ENCODE assay signal across 19 cellular contexts in genomic region chr10:78780551-78780961, GRCh38.
DNase-seq lines count a peak whose midpoint lies in the region; TF ChIP-seq lines count a peak whose summit lies in the region.
"Had no signal": no experiment of that assay in that cellular context is flagged by ENCODE, and none has a peak within 500 bp of the region (broad histone marks: within the 10 kb centered on the region; RNA-seq: fewer than 3 reads in every experiment).

No MANE protein-coding gene starts in this region.

- H3K9ac ChIP-seq in endodermal cell (ENCODE audit: extremely low read depth, low read length, poor library complexity, severe bottlenecking) (no peak overlapping the region), mesenchymal stem cell (ENCODE audit: low read length) (no peak overlapping the region)
- H3K9ac ChIP-seq: BLaER1 had no signal

- no peaks in the 10 kb centered on the region for H3K9me3 ChIP-seq in endodermal cell (ENCODE audit: control insufficient read depth, low read length)
- H3K9me3 ChIP-seq in left ventricle myocardium inferior (replicated peaks), result no peaks in the 10 kb centered on the region
- H3K9me3 ChIP-seq in mesenchymal stem cell (ENCODE audit: control insufficient read depth, low read length), result peaks cover 14% of the 10 kb centered on the region
- peaks cover 0 to 6% (median 0%) of the 10 kb centered on the region in 8 donors for H3K9me3 ChIP-seq in spleen
- H3K9me3 ChIP-seq in hepatocyte (ENCODE audit: low read depth), result no peaks in the 10 kb centered on the region
- H3K9me3 ChIP-seq: A549, BLaER1 had no signal

- H2AFZ ChIP-seq in mesenchymal stem cell (ENCODE audit: low read depth, low read length) (no peak overlapping the region), hepatocyte (no peak overlapping the region)
- H2AFZ ChIP-seq: GM23338 had no signal

- no peak overlapping the region for H3K27ac Mint-ChIP-seq in endodermal cell
- H3K27ac Mint-ChIP-seq: CD8-positive, alpha-beta T cell; GM23338 had no signal

- no peak overlapping the region for H2BK120ac ChIP-seq in mesenchymal stem cell (ENCODE audit: low read depth, low read length)

- H4K91ac ChIP-seq in mesenchymal stem cell (ENCODE audit: low read length), result no peak overlapping the region

- H3K18ac ChIP-seq in mesenchymal stem cell (ENCODE audit: low read depth in 1 of 2, low read length in 2 of 2), result no peak overlapping the region

- H3K27me3 ChIP-seq in endodermal cell (ENCODE audit: control insufficient read depth, insufficient read depth, low read length, poor library complexity, severe bottlenecking) (no peaks in the 10 kb centered on the region), left ventricle myocardium inferior (ENCODE audit: low read depth) (no peaks in the 10 kb centered on the region), mesenchymal stem cell (ENCODE audit: control insufficient read depth in 1 of 2, insufficient read depth in 1 of 2, low read length in 2 of 2) (no peaks in the 10 kb centered on the region), spleen (replicated peaks in 1 of 7) (no peaks in the 10 kb centered on the region), hepatocyte (no peaks in the 10 kb centered on the region)
- H3K27me3 ChIP-seq: BLaER1 had no signal

- H3K9me3 Mint-ChIP-seq in endodermal cell, result peaks cover 13% of the 10 kb centered on the region
- H3K9me3 Mint-ChIP-seq: CD8-positive, alpha-beta T cell; GM23338 had no signal

- WGBS in endodermal cell (ENCODE audit: insufficient coverage in 1 of 2, insufficient read length in 1 of 2), 2 experiments, result 95 to 100% methylated on average over 5 to 8 of the region's 8 CpGs
- WGBS in mesenchymal stem cell, result 99% methylated on average over 7 of the region's 8 CpGs
- 87 to 98% (median 93%) methylated on average over 8 of the region's 8 CpGs for WGBS in spleen, 5 donors
- WGBS in hepatocyte (ENCODE audit: low lambda C conversion rate, missing lambda C conversion rate), result 98% methylated on average over 8 of the region's 8 CpGs

- peaks cover 5% of the 10 kb centered on the region for H3K4me1 Mint-ChIP-seq in endodermal cell

- no peak overlapping the region for H2BK15ac ChIP-seq in mesenchymal stem cell (ENCODE audit: low read depth, poor library complexity, severe bottlenecking)

- peak overlapping the region; percentile 44 for H2AK5ac ChIP-seq in mesenchymal stem cell (ENCODE audit: low read length, severe bottlenecking)

- no peak overlapping the region for H3K4ac ChIP-seq in mesenchymal stem cell (ENCODE audit: low read depth in 1 of 2, low read length in 2 of 2)

- DNase-seq in endodermal cell (peak; percentile 40), left ventricle myocardium inferior (peak; percentile 69), mesenchymal stem cell (no peak), spleen (peak; percentile 54), hepatocyte (ENCODE audit: low spot score) (no peak), SKM-1 treated with dmso at 0.1 percent for 144 hours (lab: John Stamatoyannopoulos, UW; ENCODE audit: unreplicated experiment) (no peak)
- DNase-seq in stimulated activated CD4-positive, alpha-beta T cell treated with anti-CD3 and anti-CD28 coated beads, Interleukin-2, amount 100 ng/mL, for 24 hours, result no peak
- DNase-seq: Calu3; CD8-positive, alpha-beta T cell; DMS53; EL; NCI-H1105; NCI-H2081; NCI-H774; SHP77 treated with DMSO at 0.1 percent for 48 hours had no signal

- no peaks in the 10 kb centered on the region for H3K79me2 ChIP-seq in hepatocyte

- H3K4me1 ChIP-seq in endodermal cell (ENCODE audit: control insufficient read depth, insufficient read depth, low read length), result no peaks in the 10 kb centered on the region
- H3K4me1 ChIP-seq in left ventricle myocardium inferior, result peaks cover 53% of the 10 kb centered on the region
- H3K4me1 ChIP-seq in mesenchymal stem cell (ENCODE audit: control insufficient read depth, insufficient read depth, low read depth, low read length), result peaks cover 35% of the 10 kb centered on the region
- H3K4me1 ChIP-seq in spleen, result peaks cover 0 to 13% (median 4%) of the 10 kb centered on the region in 6 donors
- peaks cover 25% of the 10 kb centered on the region for H3K4me1 ChIP-seq in hepatocyte (ENCODE audit: insufficient read depth)
- H3K4me1 ChIP-seq: BLaER1 had no signal

- H3K4me3 ChIP-seq in endodermal cell (ENCODE audit: low read length) (no peak overlapping the region), left ventricle myocardium inferior (no peak overlapping the region), mesenchymal stem cell (ENCODE audit: insufficient read depth in 1 of 2, low read depth in 1 of 2, low read length in 2 of 2) (no peak overlapping the region), spleen (no peak overlapping the region), hepatocyte (no peak overlapping the region)
- H3K4me3 ChIP-seq: A549, BLaER1, GM12878, GM23338 had no signal

- no peaks in the 10 kb centered on the region for H3K36me3 Mint-ChIP-seq in endodermal cell (ENCODE audit: low read depth)
- H3K36me3 Mint-ChIP-seq: CD8-positive, alpha-beta T cell had no signal

- no peak for TF ChIP-seq CTCF in endodermal cell (conservative IDR thresholded peaks at IDR 0.05)
- peak; percentile 21 for TF ChIP-seq CTCF in left ventricle myocardium inferior (IDR thresholded peaks at IDR 0.05; ENCODE audit: borderline replicate concordance)
- TF ChIP-seq CTCF in spleen (IDR thresholded peaks at IDR 0.05 in 8 of 11, conservative IDR thresholded peaks at IDR 0.05 in 3 of 11), result no peak
- no peak for TF ChIP-seq CTCF in hepatocyte (IDR thresholded peaks at IDR 0.05; ENCODE audit: poor library complexity)

- no peak overlapping the region for H2BK5ac ChIP-seq in mesenchymal stem cell (ENCODE audit: low read depth, low read length, poor library complexity, severe bottlenecking)

- no peak overlapping the region for H3K14ac ChIP-seq in mesenchymal stem cell (ENCODE audit: low read length in 2 of 2)

- H3K36me3 ChIP-seq in endodermal cell (ENCODE audit: control insufficient read depth, insufficient read depth, low read length), result no peaks in the 10 kb centered on the region
- no peaks in the 10 kb centered on the region for H3K36me3 ChIP-seq in left ventricle myocardium inferior
- no peaks in the 10 kb centered on the region for H3K36me3 ChIP-seq in mesenchymal stem cell (ENCODE audit: control insufficient read depth in 1 of 2, insufficient read depth in 2 of 2, low read depth in 1 of 2, low read length in 2 of 2)
- no peaks in the 10 kb centered on the region for H3K36me3 ChIP-seq in spleen
- no peaks in the 10 kb centered on the region for H3K36me3 ChIP-seq in hepatocyte (replicated peaks; ENCODE audit: insufficient read depth, low read depth)
- H3K36me3 ChIP-seq: BLaER1 had no signal

- H4K8ac ChIP-seq in mesenchymal stem cell (ENCODE audit: low read length), result no peak overlapping the region

- TF ChIP-seq POLR2A in spleen (IDR thresholded peaks at IDR 0.05), result no peak

- H2BK12ac ChIP-seq in mesenchymal stem cell (ENCODE audit: low read length in 2 of 2), result no peak overlapping the region

- no peaks in the 10 kb centered on the region for H4K20me1 ChIP-seq in hepatocyte (ENCODE audit: insufficient read depth, poor library complexity, severe bottlenecking)
- H4K20me1 ChIP-seq: BLaER1 had no signal

- H3K27me3 Mint-ChIP-seq in endodermal cell (ENCODE audit: insufficient read depth), result no peaks in the 10 kb centered on the region

- H3K23ac ChIP-seq in mesenchymal stem cell (ENCODE audit: low read length in 2 of 2), result no peak overlapping the region

- no peaks in the 10 kb centered on the region for H3K79me1 ChIP-seq in mesenchymal stem cell (replicated peaks; ENCODE audit: low read length, poor library complexity, severe bottlenecking)

- H3K9me2 ChIP-seq in hepatocyte (replicated peaks; ENCODE audit: insufficient read depth), result no peaks in the 10 kb centered on the region

- intact Hi-C loops in left ventricle myocardium inferior (cut with micrococcal nuclease) (no loop called here), spleen (cut with DNase I; ENCODE audit: low total_unique reads) (no loop called here)

- H3K4me3 Mint-ChIP-seq in endodermal cell, result no peak overlapping the region
- H3K4me3 Mint-ChIP-seq: CD8-positive, alpha-beta T cell; GM23338 had no signal

- H3K4me2 ChIP-seq in mesenchymal stem cell (ENCODE audit: low read length, poor library complexity, severe bottlenecking) (no peak overlapping the region), hepatocyte (no peak overlapping the region)
- H3K4me2 ChIP-seq: A549, BLaER1, GM23338 had no signal

- H3K27ac ChIP-seq in endodermal cell (ENCODE audit: low read depth, low read length) (no peak overlapping the region), left ventricle myocardium inferior (replicated peaks) (peak overlapping the region; percentile 59), mesenchymal stem cell (ENCODE audit: low read length, poor library complexity, severe bottlenecking) (no peak overlapping the region), spleen (no peak overlapping the region), hepatocyte (no peak overlapping the region)
- H3K27ac ChIP-seq: BLaER1 had no signal

Comparison
In these comparisons a context has a peak if more than half of its experiments do, and no peak if none do; other contexts are left out.
1. DNase-seq: peak in endodermal cell (single experiment), left ventricle myocardium inferior (single experiment) and spleen (single experiment); none in mesenchymal stem cell (single experiment), hepatocyte (single experiment), stimulated activated CD4-positive, alpha-beta T cell treated with anti-CD3 and anti-CD28 coated beads, Interleukin-2, amount 100 ng/mL, for 24 hours (0 of 2) and SKM-1 treated with dmso at 0.1 percent for 144 hours (single experiment).